Comparison of ENCODE assay signal across 23 cellular contexts in the genomic region with DNA sequence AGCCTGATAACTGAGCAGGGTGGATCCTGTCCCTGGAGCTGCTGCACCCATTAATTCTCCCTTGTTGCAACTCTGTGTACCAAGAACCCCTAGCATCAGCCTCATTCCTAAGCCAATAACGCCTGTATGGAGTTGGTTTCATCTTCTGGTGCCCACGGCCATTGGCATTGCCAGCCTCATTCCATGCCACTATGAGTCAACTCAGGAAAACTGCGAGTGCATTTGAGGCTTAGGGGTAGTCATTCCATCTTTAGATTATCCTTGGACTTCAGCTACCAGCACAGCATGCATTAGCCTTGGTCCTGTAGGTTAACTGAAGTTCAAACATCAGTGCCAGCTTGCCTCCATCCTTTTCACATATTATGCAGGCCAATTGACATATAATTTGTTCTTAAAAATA. TPM values are rescaled to one million over a fixed set of nuclear protein-coding genes. Genes with fewer than 3 reads are reported as not detected.
"Had no signal": no experiment of that assay in that cellular context is flagged by ENCODE, and none has a peak within 500 bp of the region (broad histone marks: within the 10 kb centered on the region; RNA-seq: fewer than 3 reads in every experiment).

No MANE protein-coding gene starts in this region.

- H3K9me3 ChIP-seq: body of pancreas, tibial artery had no signal

- H3K36me3 ChIP-seq: tibial artery, WERI-Rb-1 had no signal

- DNase-seq: activated CD4-positive, alpha-beta T cell treated with anti-CD3 and anti-CD28 coated beads for 1 hour; activated CD4-positive, alpha-beta T cell treated with anti-CD3 and anti-CD28 coated beads, Interleukin-2, amount 50 U/mL, for 1 hour; activated CD8-positive, alpha-beta T cell treated with anti-CD3 and anti-CD28 coated beads, Interleukin-2, amount 10 ng/mL, durations not matched to agents 7 days and 5 days; activated gamma-delta T cell; activated naive CD4-positive, alpha-beta T cell treated with anti-CD3 and anti-CD28 coated beads, Interleukin-2, amount 50 U/mL, for 16 hours; anterior cingulate cortex; body of pancreas; effector memory CD4-positive, alpha-beta T cell; foreskin melanocyte; glutamatergic neuron; hypothalamus; nucleus accumbens; posterior cingulate gyrus; small intestine; stimulated activated CD4-positive, alpha-beta T cell treated with anti-CD3 and anti-CD28 coated beads, Interleukin-2, amount 100 ng/mL, for 24 hours; stimulated activated naive CD8-positive, alpha-beta T cell treated with anti-CD3 and anti-CD28 coated beads, Interleukin-15, amount 100 ng/mL, for 72 hours; tibial artery; WERI-Rb-1 had no signal

- H3K27ac ChIP-seq: body of pancreas, tibial artery, WERI-Rb-1 had no signal

- H3K4me1 ChIP-seq: body of pancreas had no signal

- ATAC-seq: body of pancreas, esophagus mucosa had no signal

- H3K4me3 ChIP-seq: body of pancreas, tibial artery had no signal

RNA-seq across cellular contexts. Expression of a gene that starts 1.4 kb away (rescaled TPM):
- total RNA-seq: lower leg skin had no signal
- polyA plus RNA-seq: neural cell had no signal

RNA-seq across cellular contexts. Expression of a gene that starts 5.6 kb away (rescaled TPM):
- total RNA-seq: activated CD8-positive, alpha-beta T cell treated with anti-CD3 and anti-CD28 coated beads, Interleukin-2, amount 10 ng/mL, durations not matched to agents 7 days and 5 days; activated T-helper 1 cell treated with anti-CD3 and anti-CD28 coated beads, Interleukin-12 subunit alpha, Interleukin-12 subunit beta, Interleukin-2, Interleukin-4 antibody, amounts not matched to agents 30 ng/mL and 10 ng/mL and 1 ng/mL, durations not matched to agents 14 hours and 24 hours and 36 hours; esophagus mucosa; lower leg skin; ureter had no signal
- polyA plus RNA-seq: neural cell, small intestine had no signal

RNA-seq across cellular contexts. Expression of a gene that starts 18.0 kb away (rescaled TPM):
- total RNA-seq: activated CD8-positive, alpha-beta T cell treated with anti-CD3 and anti-CD28 coated beads, Interleukin-2, amount 10 ng/mL, durations not matched to agents 7 days and 5 days; body of pancreas; esophagus mucosa; ureter had no signal
- polyA plus RNA-seq: neural cell had no signal
